Comparison of ENCODE assay signal across 22 cellular contexts in genomic region chr7:66604198-66604597, GRCh38.
"Had no signal": no experiment of that assay in that cellular context is flagged by ENCODE, and none has a peak within 500 bp of the region (broad histone marks: within the 10 kb centered on the region; RNA-seq: fewer than 3 reads in every experiment).

No MANE protein-coding gene starts in this region.

- H3K36me3 Mint-ChIP-seq: immature natural killer cell; naive thymus-derived CD8-positive, alpha-beta T cell; stimulated activated memory B cell treated with anti-CD40 and anti-IgM and Interleukin-4, amounts not matched to agents 10 μg/mL and 1 μg/mL and 100 μg/mL, for 72 hours had no signal

- H3K27ac Mint-ChIP-seq: dendritic cell treated with granulocyte-macrophage colony-stimulating factor and Interleukin-4, amounts not matched to agents 40 ng/mL and 50 ng/mL, for 4 days; immature natural killer cell; naive thymus-derived CD8-positive, alpha-beta T cell; nephron progenitor cell; stimulated activated memory B cell treated with anti-CD40 and anti-IgM and Interleukin-4, amounts not matched to agents 10 μg/mL and 1 μg/mL and 100 μg/mL, for 72 hours; stimulated activated naive CD8-positive, alpha-beta T cell treated with anti-CD3 and anti-CD28 coated beads, Interleukin-15, Interleukin-2, amounts not matched to agents 100 ng/mL and 50 ng/mL, for 24 hours had no signal

- H3K36me3 ChIP-seq: colonic mucosa, esophagus muscularis mucosa, prostate gland, right atrium auricular region, sigmoid colon, thoracic aorta, tibial nerve, upper lobe of left lung had no signal

- H3K4me3 Mint-ChIP-seq: dendritic cell treated with granulocyte-macrophage colony-stimulating factor and Interleukin-4, amounts not matched to agents 40 ng/mL and 50 ng/mL, for 4 days; immature natural killer cell; naive thymus-derived CD8-positive, alpha-beta T cell; nephron progenitor cell; stimulated activated memory B cell treated with anti-CD40 and anti-IgM and Interleukin-4, amounts not matched to agents 10 μg/mL and 1 μg/mL and 100 μg/mL, for 72 hours; stimulated activated naive CD8-positive, alpha-beta T cell treated with anti-CD3 and anti-CD28 coated beads, Interleukin-15, Interleukin-2, amounts not matched to agents 100 ng/mL and 50 ng/mL, for 24 hours had no signal

- H3K4me1 Mint-ChIP-seq: immature natural killer cell; naive thymus-derived CD8-positive, alpha-beta T cell; nephron progenitor cell; stimulated activated memory B cell treated with anti-CD40 and anti-IgM and Interleukin-4, amounts not matched to agents 10 μg/mL and 1 μg/mL and 100 μg/mL, for 72 hours had no signal

- H3K27ac ChIP-seq: colonic mucosa, esophagus muscularis mucosa, prostate gland, right atrium auricular region, sigmoid colon, thoracic aorta, tibial nerve, upper lobe of left lung had no signal

- H3K27me3 ChIP-seq: colonic mucosa, esophagus muscularis mucosa, right atrium auricular region, sigmoid colon, tibial nerve, upper lobe of left lung had no signal

- H3K4me1 ChIP-seq: colonic mucosa, esophagus muscularis mucosa, prostate gland, right atrium auricular region, sigmoid colon, tibial nerve had no signal

- DNase-seq: colonic mucosa; effector memory CD4-positive, alpha-beta T cell; foreskin melanocyte; hypothalamus; immature natural killer cell; mesendoderm; midbrain; naive thymus-derived CD8-positive, alpha-beta T cell; nephron progenitor cell; nucleus accumbens; sigmoid colon; stimulated activated CD4-positive, alpha-beta T cell treated with anti-CD3 and anti-CD28 coated beads, Interleukin-4, amount 100 ng/mL, for 4 hours; upper lobe of left lung had no signal

- H3K9me3 Mint-ChIP-seq: dendritic cell treated with granulocyte-macrophage colony-stimulating factor and Interleukin-4, amounts not matched to agents 40 ng/mL and 50 ng/mL, for 4 days; immature natural killer cell; naive thymus-derived CD8-positive, alpha-beta T cell; nephron progenitor cell; stimulated activated memory B cell treated with anti-CD40 and anti-IgM and Interleukin-4, amounts not matched to agents 10 μg/mL and 1 μg/mL and 100 μg/mL, for 72 hours; stimulated activated naive CD8-positive, alpha-beta T cell treated with anti-CD3 and anti-CD28 coated beads, Interleukin-15, Interleukin-2, amounts not matched to agents 100 ng/mL and 50 ng/mL, for 24 hours had no signal

- H3K9me3 ChIP-seq: colonic mucosa, esophagus muscularis mucosa, prostate gland, right atrium auricular region, sigmoid colon, thoracic aorta, tibial nerve, upper lobe of left lung had no signal

- H3K4me3 ChIP-seq: colonic mucosa, esophagus muscularis mucosa, lung, prostate gland, right atrium auricular region, sigmoid colon, thoracic aorta, tibial nerve, upper lobe of left lung had no signal

- H3K27me3 Mint-ChIP-seq: naive thymus-derived CD8-positive, alpha-beta T cell; stimulated activated memory B cell treated with anti-CD40 and anti-IgM and Interleukin-4, amounts not matched to agents 10 μg/mL and 1 μg/mL and 100 μg/mL, for 72 hours; stimulated activated naive CD8-positive, alpha-beta T cell treated with anti-CD3 and anti-CD28 coated beads, Interleukin-15, Interleukin-2, amounts not matched to agents 100 ng/mL and 50 ng/mL, for 24 hours had no signal
